In genomic region chr9:75889977-75890540, GRCh38 we compare ENCODE assay signal across 8 cellular contexts. TPM values are rescaled to one million over a fixed set of nuclear protein-coding genes. Genes with fewer than 3 reads are reported as not detected.
DNase-seq lines count a peak whose midpoint lies in the region; ATAC-seq and TF ChIP-seq lines count a peak whose summit lies in the region.

No MANE protein-coding gene starts in this region.

- peak; percentile 16 for DNase-seq in stimulated activated CD4-positive, alpha-beta T cell treated with anti-CD3 and anti-CD28 coated beads, Interleukin-15, amount 100 ng/mL, for 24 hours
- no peak for DNase-seq in stimulated activated CD4-positive, alpha-beta T cell treated with anti-CD3 and anti-CD28 coated beads, Interleukin-1b, Interleukin-23, amount 100 ng/mL, for 48 hours
- peak; percentile 6 for DNase-seq in NCI-H226
- DNase-seq in ascending aorta (ENCODE audit: low spot score in 2 of 2) = peak in 1 of 2 donors; percentile 81
- DNase-seq in right cardiac atrium = peak; percentile 48 to 58 (median 50)
- DNase-seq in prostate gland (ENCODE audit: low spot score) = peak; percentile 33
- no peak for DNase-seq in middle frontal gyrus (ENCODE audit: extremely low spot score, low spot score)

- peak overlapping the region; percentile 72 to 78 for H3K4me3 ChIP-seq in ascending aorta
- peak overlapping the region; percentile 77 for H3K4me3 ChIP-seq in right cardiac atrium (ENCODE audit: low read length)
- peak overlapping the region; percentile 66 to 68 for H3K4me3 ChIP-seq in prostate gland

- WGBS in right cardiac atrium = under 1% methylated on average over 28 of the region's 28 CpGs
- WGBS in prostate gland = 1% methylated on average over 28 of the region's 28 CpGs

- ATAC-seq in right cardiac atrium (peak; percentile 42 to 66), HG03439 (IDR thresholded peaks at IDR 0.05; ENCODE audit: unreplicated experiment) (no peak)

- H3K27me3 ChIP-seq in ascending aorta (no peaks in the 10 kb centered on the region), right cardiac atrium (ENCODE audit: control insufficient read depth, insufficient read depth) (no peaks in the 10 kb centered on the region), prostate gland (replicated peaks; ENCODE audit: insufficient read depth) (no peaks in the 10 kb centered on the region)

- H3K9me3 ChIP-seq in ascending aorta (no peaks in the 10 kb centered on the region), right cardiac atrium (ENCODE audit: control insufficient read depth, low read length) (no peaks in the 10 kb centered on the region), prostate gland (no peaks in the 10 kb centered on the region)

- no peak for TF ChIP-seq POLR2A in prostate gland (IDR thresholded peaks at IDR 0.05)

- H3K36me3 ChIP-seq in ascending aorta (no peaks in the 10 kb centered on the region), prostate gland (no peaks in the 10 kb centered on the region)

- H3K27ac ChIP-seq in ascending aorta (peak overlapping the region; percentile 95 to 97), right cardiac atrium (ENCODE audit: low read length) (peak overlapping the region; percentile 57), prostate gland (peak overlapping the region; percentile 74 to 78)

- H3K4me1 ChIP-seq in ascending aorta (peaks cover 0 to 5% of the 10 kb centered on the region in 2 donors), right cardiac atrium (ENCODE audit: control insufficient read depth, insufficient read depth, low read length) (peaks cover 2% of the 10 kb centered on the region), prostate gland (replicated peaks) (no peaks in the 10 kb centered on the region)

- intact Hi-C loops in ascending aorta (cut with DNase I) = loop anchor here (2.0 to 10.0 kb wide), 10 partner anchors 85 to 1285 kb away; partner anchors contain the start of genes CARNMT1, NMRK1, OSTF1 and RFK
- intact Hi-C loops in right cardiac atrium (cut with DNase I) = loop anchor here in 2 of 4 donors (10.0 kb wide), 3 partner anchors 155 to 415 kb away; no protein-coding TSS in a partner anchor
- intact Hi-C loops in prostate gland (cut with DNase I) = loop anchor here (5.0 to 10.0 kb wide), 6 partner anchors 145 to 505 kb away; partner anchors contain the start of gene RFK

- no peak for TF ChIP-seq CTCF in ascending aorta (IDR thresholded peaks at IDR 0.05)
- no peak for TF ChIP-seq CTCF in prostate gland (IDR thresholded peaks at IDR 0.05)

RNA-seq across cellular contexts. Expression of gene PCSK5, which starts 0.4 kb away (rescaled TPM):
- total RNA-seq in ascending aorta (66.3 TPM), right cardiac atrium (1 to 10 TPM; 4.9 to 7.6 (median 5.8) TPM), prostate gland (10 to 100 TPM in 1 of 2 donors, 1 to 10 TPM in 1; 2.4 to 32.2 TPM)
- polyA plus RNA-seq in right cardiac atrium = 2.6 TPM

Comparison
In these comparisons a context has a peak if more than half of its experiments do, and no peak if none do; other contexts are left out.
1. DNase-seq: peak in stimulated activated CD4-positive, alpha-beta T cell treated with anti-CD3 and anti-CD28 coated beads, Interleukin-15, amount 100 ng/mL, for 24 hours (single experiment), NCI-H226 (single experiment), right cardiac atrium (3 of 3) and prostate gland (single experiment); none in stimulated activated CD4-positive, alpha-beta T cell treated with anti-CD3 and anti-CD28 coated beads, Interleukin-1b, Interleukin-23, amount 100 ng/mL, for 48 hours (single experiment) and middle frontal gyrus (single experiment).
2. Peak in every context shown above with its lines, with median percentiles within 50 percentile points of each other: H3K27ac ChIP-seq and H3K4me3 ChIP-seq.